16 cellular contexts compared by ENCODE assay signal in the genomic region with DNA sequence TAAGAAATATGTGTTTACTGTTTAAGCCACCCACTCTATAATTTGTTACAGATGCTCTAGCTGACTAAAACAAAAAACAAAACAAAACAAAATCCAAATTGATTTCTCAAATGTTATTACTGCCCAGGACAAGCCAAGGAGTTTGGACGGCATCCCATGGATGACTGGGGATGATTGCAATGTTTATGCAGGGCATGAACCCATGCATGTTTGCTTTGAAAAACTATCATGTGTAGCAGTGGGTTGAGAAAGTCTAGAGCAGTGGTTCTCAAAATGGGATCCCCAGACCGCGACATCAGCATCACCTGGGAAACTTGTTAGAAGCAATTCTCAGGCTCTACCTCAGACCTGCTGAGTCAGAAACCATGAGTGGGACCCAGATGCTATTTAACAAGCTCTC.
"Had no signal": no experiment of that assay in that cellular context is flagged by ENCODE, and none has a peak within 500 bp of the region (broad histone marks: within the 10 kb centered on the region; RNA-seq: fewer than 3 reads in every experiment).

No MANE protein-coding gene starts in this region.

- H3K27me3 ChIP-seq: esophagus muscularis mucosa, testis had no signal

- H3K27ac ChIP-seq: dorsolateral prefrontal cortex, esophagus muscularis mucosa, psoas muscle, testis, VCaP had no signal

- H3K36me3 ChIP-seq: esophagus muscularis mucosa had no signal

- H3K9me3 ChIP-seq: psoas muscle, testis had no signal

- H3K4me3 ChIP-seq: dorsolateral prefrontal cortex, esophagus muscularis mucosa, mucosa of descending colon, psoas muscle, testis had no signal

- H3K4me1 ChIP-seq: esophagus muscularis mucosa, psoas muscle, testis had no signal

- DNase-seq: activated CD4-positive, alpha-beta memory T cell treated with anti-CD3 and anti-CD28 coated beads, Interleukin-2, amount 10 ng/mL, durations not matched to agents 7 days and 5 days; activated gamma-delta T cell; activated naive CD8-positive, alpha-beta T cell treated with anti-CD3 and anti-CD28 coated beads for 36 hours; activated T-cell treated with anti-CD3 and anti-CD28 coated beads, Interleukin-2, amount 50 U/mL, for 48 hours; anterior cingulate cortex; dorsolateral prefrontal cortex; mammary epithelial cell; mucosa of descending colon; naive thymus-derived CD8-positive, alpha-beta T cell; psoas muscle; stimulated activated naive CD8-positive, alpha-beta T cell treated with anti-CD3 and anti-CD28 coated beads, Interleukin-15, Interleukin-2, amounts not matched to agents 100 U/mL and 50 U/mL, for 24 hours; T-cell; T1000; testis had no signal
